ENCODE assay signal across 25 cellular contexts in genomic region chr4:180650273-180650672, GRCh38.
DNase-seq lines count a peak whose midpoint lies in the region; ATAC-seq and TF ChIP-seq lines count a peak whose summit lies in the region.
"Had no signal": no experiment of that assay in that cellular context is flagged by ENCODE, and none has a peak within 500 bp of the region (broad histone marks: within the 10 kb centered on the region; RNA-seq: fewer than 3 reads in every experiment).

No MANE protein-coding gene starts in this region.

- peak overlapping the region; percentile 24 for H2AFZ ChIP-seq in neuronal stem cell (ENCODE audit: low read length)

- no peak overlapping the region for H4K91ac ChIP-seq in neuronal stem cell (ENCODE audit: low read depth, low read length, poor library complexity)

- no peak for TF ChIP-seq EP300 in upper lobe of left lung (IDR thresholded peaks at IDR 0.05)

- H3K4me3 ChIP-seq in neuronal stem cell (ENCODE audit: low read length in 2 of 2) (no peak overlapping the region), upper lobe of left lung (no peak overlapping the region)
- H3K4me3 ChIP-seq: right atrium auricular region, thyroid gland had no signal

- H3K4ac ChIP-seq in neuronal stem cell (ENCODE audit: low read length): no peak overlapping the region

- no peaks in the 10 kb centered on the region for H3K27me3 Mint-ChIP-seq in T-helper 17 cell
- H3K27me3 Mint-ChIP-seq: activated CD4-positive, alpha-beta memory T cell treated with anti-CD3 and anti-CD28 coated beads, Interleukin-2, amount 10 ng/mL, durations not matched to agents 7 days and 5 days; effector memory CD8-positive, alpha-beta T cell; stimulated activated naive B cell treated with anti-CD40 and anti-IgM and Interleukin-4, amounts not matched to agents 10 μg/mL and 1 μg/mL and 100 μg/mL, for 72 hours had no signal

- H3K36me3 Mint-ChIP-seq in T-helper 17 cell (ENCODE audit: low read depth): no peaks in the 10 kb centered on the region
- H3K36me3 Mint-ChIP-seq: immature natural killer cell; stimulated activated naive B cell treated with anti-CD40 and anti-IgM and Interleukin-4, amounts not matched to agents 10 μg/mL and 1 μg/mL and 100 μg/mL, for 72 hours; WTC11 had no signal

- H3K9ac ChIP-seq in neuronal stem cell (ENCODE audit: low read depth, low read length, poor library complexity): no peak overlapping the region

- H3K4me3 Mint-ChIP-seq in T-helper 17 cell: no peak overlapping the region
- H3K4me3 Mint-ChIP-seq: activated CD4-positive, alpha-beta memory T cell treated with anti-CD3 and anti-CD28 coated beads, Interleukin-2, amount 10 ng/mL, durations not matched to agents 7 days and 5 days; effector memory CD8-positive, alpha-beta T cell; immature natural killer cell; stimulated activated naive B cell treated with anti-CD40 and anti-IgM and Interleukin-4, amounts not matched to agents 10 μg/mL and 1 μg/mL and 100 μg/mL, for 72 hours; T-helper 1 cell treated with Interleukin-12 subunit alpha and Interleukin-12 subunit beta and Interleukin-4 antibody, amounts not matched to agents 30 μg/mL and 1 μg/mL, for 36 hours; WTC11 had no signal

- H2AK5ac ChIP-seq in neuronal stem cell (ENCODE audit: low read depth, low read length): no peak overlapping the region

- H3K23ac ChIP-seq in neuronal stem cell (ENCODE audit: low read depth, low read length, poor library complexity): no peak overlapping the region

- H3K18ac ChIP-seq in neuronal stem cell (ENCODE audit: low read length): no peak overlapping the region

- H3K4me1 Mint-ChIP-seq in T-helper 17 cell: no peaks in the 10 kb centered on the region
- H3K4me1 Mint-ChIP-seq: activated CD4-positive, alpha-beta memory T cell treated with anti-CD3 and anti-CD28 coated beads, Interleukin-2, amount 10 ng/mL, durations not matched to agents 7 days and 5 days; immature natural killer cell; stimulated activated naive B cell treated with anti-CD40 and anti-IgM and Interleukin-4, amounts not matched to agents 10 μg/mL and 1 μg/mL and 100 μg/mL, for 72 hours; WTC11 had no signal

- TF ChIP-seq CTCF in upper lobe of left lung (IDR thresholded peaks at IDR 0.05): no peak

- H3K36me3 ChIP-seq in neuronal stem cell (replicated peaks in 1 of 2; ENCODE audit: control insufficient read depth in 2 of 2, insufficient read depth in 2 of 2, low read length in 2 of 2): no peaks in the 10 kb centered on the region
- H3K36me3 ChIP-seq in upper lobe of left lung: no peaks in the 10 kb centered on the region
- H3K36me3 ChIP-seq: right atrium auricular region, thyroid gland had no signal

- H3K4me2 ChIP-seq in neuronal stem cell (ENCODE audit: insufficient read depth, low read length, poor library complexity, severe bottlenecking): no peak overlapping the region

- intact Hi-C loops in left cardiac atrium (cut with DNase I): no loop called here

- H3K27ac ChIP-seq in neuronal stem cell (replicated peaks; ENCODE audit: low read length) (no peak overlapping the region), upper lobe of left lung (no peak overlapping the region)
- H3K27ac ChIP-seq: right atrium auricular region, thyroid gland had no signal

- H2BK15ac ChIP-seq in neuronal stem cell (ENCODE audit: low read length): no peak overlapping the region

- no peak overlapping the region for H4K8ac ChIP-seq in neuronal stem cell (ENCODE audit: low read depth, low read length)

- no peak overlapping the region for H3K27ac Mint-ChIP-seq in T-helper 17 cell
- H3K27ac Mint-ChIP-seq: activated CD4-positive, alpha-beta memory T cell treated with anti-CD3 and anti-CD28 coated beads, Interleukin-2, amount 10 ng/mL, durations not matched to agents 7 days and 5 days; effector memory CD8-positive, alpha-beta T cell; immature natural killer cell; stimulated activated naive B cell treated with anti-CD40 and anti-IgM and Interleukin-4, amounts not matched to agents 10 μg/mL and 1 μg/mL and 100 μg/mL, for 72 hours; T-helper 1 cell treated with Interleukin-12 subunit alpha and Interleukin-12 subunit beta and Interleukin-4 antibody, amounts not matched to agents 30 μg/mL and 1 μg/mL, for 36 hours; WTC11 had no signal

- H3K14ac ChIP-seq in neuronal stem cell (ENCODE audit: low read length): no peak overlapping the region

- H2BK12ac ChIP-seq in neuronal stem cell (ENCODE audit: low read length): no peak overlapping the region

- no peaks in the 10 kb centered on the region for H3K79me1 ChIP-seq in neuronal stem cell (ENCODE audit: low read depth, low read length)

- TF ChIP-seq POLR2A in upper lobe of left lung (IDR thresholded peaks at IDR 0.05): no peak

- H2BK120ac ChIP-seq in neuronal stem cell (ENCODE audit: low read depth, low read length): no peak overlapping the region

- WGBS in neuronal stem cell (ENCODE audit: extremely low coverage in 2 of 2, insufficient read length in 2 of 2, insufficient replicate concordance in 1 of 2), 2 donors: no CpG with 5 or more reads among the region's 4 CpGs
- 73% methylated on average over 4 of the region's 4 CpGs for WGBS in upper lobe of left lung, 2 donors

- H2BK5ac ChIP-seq in neuronal stem cell (ENCODE audit: low read length): no peak overlapping the region

- H3K9me3 ChIP-seq in neuronal stem cell (replicated peaks in 1 of 2; ENCODE audit: control insufficient read depth in 2 of 2, insufficient read depth in 1 of 2, low read depth in 1 of 2, low read length in 2 of 2) (no peaks in the 10 kb centered on the region), upper lobe of left lung (no peaks in the 10 kb centered on the region), T-helper 17 cell (ENCODE audit: control insufficient read depth, low read length, poor library complexity, severe bottlenecking) (no peaks in the 10 kb centered on the region)
- H3K9me3 ChIP-seq: right atrium auricular region, thyroid gland had no signal

- H3K4me1 ChIP-seq in neuronal stem cell (ENCODE audit: control insufficient read depth in 2 of 2, insufficient read depth in 1 of 2, low read depth in 1 of 2, low read length in 2 of 2): peaks cover 0 to 2% of the 10 kb centered on the region in 2 donors
- H3K4me1 ChIP-seq in upper lobe of left lung: no peaks in the 10 kb centered on the region
- H3K4me1 ChIP-seq: right atrium auricular region, thyroid gland had no signal

- ATAC-seq in GM19043 (IDR thresholded peaks at IDR 0.05; ENCODE audit: low read depth, unreplicated experiment): peak; percentile 61
- ATAC-seq in HG02588 (IDR thresholded peaks at IDR 0.05; ENCODE audit: unreplicated experiment): peak; percentile 88
- ATAC-seq in HG03095 (IDR thresholded peaks at IDR 0.05; ENCODE audit: unreplicated experiment): peak; percentile 75
- ATAC-seq in left cardiac atrium: no peak
- no peak for ATAC-seq in upper lobe of left lung (ENCODE audit: low FRiP score in 2 of 2)
- ATAC-seq in T-helper 17 cell: no peak
- ATAC-seq: effector memory CD8-positive, alpha-beta T cell; stimulated activated naive B cell treated with anti-CD40 and anti-IgM and Interleukin-4, amounts not matched to agents 10 μg/mL and 1 μg/mL and 100 μg/mL, for 72 hours; WTC11 had no signal

- no peaks in the 10 kb centered on the region for H3K27me3 ChIP-seq in neuronal stem cell (ENCODE audit: control insufficient read depth in 3 of 3, insufficient read depth in 3 of 3, low read depth in 1 of 3, low read length in 3 of 3)
- no peaks in the 10 kb centered on the region for H3K27me3 ChIP-seq in upper lobe of left lung
- H3K27me3 ChIP-seq: right atrium auricular region, thyroid gland had no signal

- no peak for DNase-seq in neuronal stem cell (ENCODE audit: low spot score)
- DNase-seq in left cardiac atrium: no peak
- no peak for DNase-seq in hippocampal formation (lab: John Stamatoyannopoulos, UW)
- DNase-seq in upper lobe of left lung: no peak
- DNase-seq in T-helper 17 cell: no peak
- DNase-seq: activated CD4-positive, alpha-beta memory T cell treated with anti-CD3 and anti-CD28 coated beads, Interleukin-2, amount 10 ng/mL, durations not matched to agents 7 days and 5 days; activated naive CD4-positive, alpha-beta T cell treated with anti-CD3 and anti-CD28 coated beads, Interleukin-2, amount 50 U/mL, for 16 hours; activated T-cell treated with anti-CD3 and anti-CD28 coated beads, Interleukin-2, amount 50 U/mL, for 48 hours; AML-193; COR-L47; effector memory CD8-positive, alpha-beta T cell; GOT3; head of caudate nucleus; immature natural killer cell; NCI-H1105 treated with DMSO at 0.1 percent for 48 hours; NCI-H526 treated with DMSO at 0.1 percent for 48 hours; nucleus accumbens; stimulated activated naive B cell treated with anti-CD40 and anti-IgM and Interleukin-4, amounts not matched to agents 10 μg/mL and 1 μg/mL and 100 μg/mL, for 72 hours; thyroid gland had no signal

Comparison
In these comparisons a context has a peak if more than half of its experiments do, and no peak if none do; other contexts are left out.
1. ATAC-seq: peak in GM19043 (single experiment), HG02588 (single experiment) and HG03095 (single experiment); none in left cardiac atrium (0 of 2), upper lobe of left lung (0 of 2) and T-helper 17 cell (single experiment).